8 cellular contexts compared by ENCODE assay signal in the genomic region with DNA sequence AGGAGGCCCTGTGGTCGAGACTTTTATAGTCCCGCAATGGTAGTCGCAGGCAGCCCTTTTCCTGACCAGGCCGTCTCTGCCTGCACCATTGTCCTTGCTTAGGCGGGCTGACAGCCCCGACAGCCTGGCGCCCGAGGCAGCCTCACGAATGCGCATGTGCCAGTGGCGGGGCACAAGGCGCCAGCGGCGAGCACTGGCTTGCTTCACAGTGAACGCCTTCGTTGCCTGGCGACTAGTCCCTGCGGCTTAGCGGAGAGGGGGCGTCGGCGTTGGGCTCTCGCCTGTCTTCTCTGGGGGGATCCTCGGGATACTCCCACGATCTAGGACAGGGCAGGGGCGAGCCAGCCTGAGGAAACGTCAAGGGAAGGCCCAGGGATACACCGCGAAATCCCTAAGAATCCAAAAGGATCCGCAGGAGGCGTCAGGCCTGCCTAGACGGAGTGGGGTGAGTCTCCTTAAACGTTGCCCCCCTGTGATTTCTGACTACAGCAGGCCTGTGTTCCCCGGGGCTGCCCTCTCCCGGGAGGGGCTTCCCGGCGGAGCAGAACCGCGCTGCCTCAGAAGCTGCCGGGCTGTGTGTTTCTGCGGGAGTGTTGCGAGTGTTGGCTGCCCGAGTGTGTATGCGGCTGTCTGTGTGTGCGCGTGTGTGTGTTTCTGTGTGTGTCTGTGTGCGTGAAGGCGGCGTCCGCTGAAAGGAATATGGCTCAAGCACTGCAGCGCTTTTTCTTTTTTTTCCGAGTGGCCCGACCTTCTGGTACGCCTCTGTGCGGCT. TPM values are rescaled to one million over a fixed set of nuclear protein-coding genes. Genes with fewer than 3 reads are reported as not detected.
A peak's percentile ranks its signal among the peaks of the same experiment; 100 is the strongest.
DNase-seq lines count a peak whose midpoint lies in the region; ATAC-seq lines count a peak whose summit lies in the region.

No MANE protein-coding gene starts in this region.

- intact Hi-C loops in activated CD4-positive, alpha-beta memory T cell treated with anti-CD3 and anti-CD28 coated beads for 36 hours (cut with micrococcal nuclease), result loop anchor here (10.0 kb wide), 1 partner anchor 248 kb away; no protein-coding TSS in a partner anchor
- intact Hi-C loops in naive thymus-derived CD4-positive, alpha-beta T cell (cut with micrococcal nuclease), result no loop called here

- no peaks in the 10 kb centered on the region for H3K36me3 Mint-ChIP-seq in activated CD4-positive, alpha-beta memory T cell treated with anti-CD3 and anti-CD28 coated beads for 36 hours
- peaks cover 0 to 8% (median 5%) of the 10 kb centered on the region in 5 donors for H3K36me3 Mint-ChIP-seq in naive thymus-derived CD4-positive, alpha-beta T cell

- H3K27ac Mint-ChIP-seq in activated CD4-positive, alpha-beta memory T cell treated with anti-CD3 and anti-CD28 coated beads for 36 hours, result no peak overlapping the region
- no peak overlapping the region for H3K27ac Mint-ChIP-seq in naive thymus-derived CD4-positive, alpha-beta T cell

- H3K27me3 ChIP-seq in naive thymus-derived CD4-positive, alpha-beta T cell (ENCODE audit: control insufficient read depth in 2 of 2, insufficient read depth in 2 of 2, low read length in 2 of 2), result peaks cover 0 to 10% of the 10 kb centered on the region in 2 donors

- no peaks in the 10 kb centered on the region for H3K9me3 Mint-ChIP-seq in activated CD4-positive, alpha-beta memory T cell treated with anti-CD3 and anti-CD28 coated beads for 36 hours
- H3K9me3 Mint-ChIP-seq in naive thymus-derived CD4-positive, alpha-beta T cell, result peaks cover 0 to 55% (median 3%) of the 10 kb centered on the region in 11 donors

- peaks cover 10% of the 10 kb centered on the region for H3K4me1 Mint-ChIP-seq in activated CD4-positive, alpha-beta memory T cell treated with anti-CD3 and anti-CD28 coated beads for 36 hours (ENCODE audit: low read depth)
- peaks cover 0 to 18% (median 11%) of the 10 kb centered on the region in 7 donors for H3K4me1 Mint-ChIP-seq in naive thymus-derived CD4-positive, alpha-beta T cell

- H3K4me1 ChIP-seq in naive thymus-derived CD4-positive, alpha-beta T cell (ENCODE audit: control insufficient read depth in 2 of 2, insufficient read depth in 2 of 2, low read length in 2 of 2), result no peaks in the 10 kb centered on the region

- no peaks in the 10 kb centered on the region for H3K36me3 ChIP-seq in naive thymus-derived CD4-positive, alpha-beta T cell (ENCODE audit: control insufficient read depth in 2 of 3, insufficient read depth in 3 of 3, low read length in 3 of 3)

- no peak overlapping the region for H3K4me3 ChIP-seq in naive thymus-derived CD4-positive, alpha-beta T cell (ENCODE audit: low read length)

- POLR2A ChIA-PET in activated CD4-positive, alpha-beta memory T cell treated with anti-CD3 and anti-CD28 coated beads for 36 hours (lab: Charles Lee), result no interaction called here
- POLR2A ChIA-PET in naive thymus-derived CD4-positive, alpha-beta T cell (lab: Charles Lee), result no interaction called here

- peak overlapping the region; percentile 50 for H3K4me3 Mint-ChIP-seq in activated CD4-positive, alpha-beta memory T cell treated with anti-CD3 and anti-CD28 coated beads for 36 hours
- H3K4me3 Mint-ChIP-seq in naive thymus-derived CD4-positive, alpha-beta T cell, result peak overlapping the region; percentile 44 to 82 (median 70)

- CTCF ChIA-PET in activated CD4-positive, alpha-beta memory T cell treated with anti-CD3 and anti-CD28 coated beads for 36 hours (lab: Charles Lee), result no interaction called here
- CTCF ChIA-PET in naive thymus-derived CD4-positive, alpha-beta T cell (lab: Charles Lee), result no interaction called here

- peak; percentile 92 for DNase-seq in ELF-1 (ENCODE audit: low read depth, low spot score)
- peak; percentile 36 for DNase-seq in activated CD4-positive, alpha-beta memory T cell treated with anti-CD3 and anti-CD28 coated beads for 36 hours
- peak; percentile 21 for DNase-seq in fibroblast of peridontal ligament (ENCODE audit: extremely low read depth)
- peak in 1 of 9 donors; percentile 17 for DNase-seq in naive thymus-derived CD4-positive, alpha-beta T cell
- DNase-seq in OCI-M2 (lab: John Stamatoyannopoulos, UW; ENCODE audit: unreplicated experiment), result no peak
- no peak for DNase-seq in islet precursor cell

- H3K27ac ChIP-seq in naive thymus-derived CD4-positive, alpha-beta T cell (ENCODE audit: low read depth, low read length), result no peak overlapping the region

- peaks cover 55% of the 10 kb centered on the region for H3K27me3 Mint-ChIP-seq in activated CD4-positive, alpha-beta memory T cell treated with anti-CD3 and anti-CD28 coated beads for 36 hours
- peaks cover 31 to 84% (median 67%) of the 10 kb centered on the region in 5 donors for H3K27me3 Mint-ChIP-seq in naive thymus-derived CD4-positive, alpha-beta T cell

- ATAC-seq in naive thymus-derived CD4-positive, alpha-beta T cell, result peak; percentile 37
- ATAC-seq in HG03439 (IDR thresholded peaks at IDR 0.05; ENCODE audit: unreplicated experiment) (no peak), GM21360 (IDR thresholded peaks at IDR 0.05; ENCODE audit: unreplicated experiment) (no peak)

- H3K9me3 ChIP-seq in naive thymus-derived CD4-positive, alpha-beta T cell (ENCODE audit: control insufficient read depth in 2 of 3, low read length in 3 of 3), result no peaks in the 10 kb centered on the region

RNA-seq across cellular contexts. Expression of gene ZNF273, which starts 20.5 kb away (rescaled TPM):
- 10 to 100 TPM in 1 of 2 experiments, 1 to 10 TPM in 1; 9.6 to 10.9 TPM for total RNA-seq in activated CD4-positive, alpha-beta memory T cell treated with anti-CD3 and anti-CD28 coated beads for 36 hours
- 10 to 100 TPM in 1 of 5 experiments, 1 to 10 TPM in 4; 3.8 to 10.9 (median 7.5) TPM for total RNA-seq in naive thymus-derived CD4-positive, alpha-beta T cell
- 1 to 10 TPM; 3.6 to 5.8 TPM for polyA plus RNA-seq in naive thymus-derived CD4-positive, alpha-beta T cell

Comparison
In these comparisons a context has a peak if more than half of its experiments do, and no peak if none do; other contexts are left out.
1. DNase-seq: peak in ELF-1 (single experiment), activated CD4-positive, alpha-beta memory T cell treated with anti-CD3 and anti-CD28 coated beads for 36 hours (single experiment) and fibroblast of peridontal ligament (single experiment); none in OCI-M2 (single experiment) and islet precursor cell (single experiment).